8 cellular contexts compared by ENCODE assay signal in the genomic region with DNA sequence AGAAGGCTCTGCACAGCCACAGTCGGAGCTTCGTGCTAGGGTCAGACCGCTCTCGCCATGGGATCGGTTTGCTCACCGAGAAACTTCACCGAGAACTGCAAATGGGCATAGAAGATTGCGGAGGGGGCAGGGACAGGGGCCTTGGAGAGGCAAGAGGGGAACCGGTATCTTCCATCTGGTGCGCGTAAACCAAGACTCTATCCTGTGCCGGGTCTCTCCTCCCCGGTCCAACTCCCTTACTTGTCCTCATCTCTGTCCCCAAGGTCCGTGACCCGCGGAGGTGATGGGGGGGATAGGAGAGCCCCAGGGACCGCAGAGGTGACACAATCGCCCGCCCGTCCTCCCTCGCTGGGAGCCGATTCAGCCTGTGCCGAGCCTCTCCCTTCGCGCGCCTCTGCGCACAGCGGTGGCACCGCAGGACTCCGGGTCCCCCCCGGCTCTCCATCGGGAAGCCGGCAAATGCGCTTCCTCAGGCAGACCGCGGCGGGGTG. TPM values are rescaled to one million over a fixed set of nuclear protein-coding genes. Genes with fewer than 3 reads are reported as not detected.
DNase-seq lines count a peak whose midpoint lies in the region; ATAC-seq and TF ChIP-seq lines count a peak whose summit lies in the region.

No MANE protein-coding gene starts in this region.

- no peaks in the 10 kb centered on the region for H3K9me3 ChIP-seq in breast epithelium

- H3K27me3 ChIP-seq in breast epithelium (no peaks in the 10 kb centered on the region), layer of hippocampus (ENCODE audit: control insufficient read depth, insufficient read depth, low read length) (no peaks in the 10 kb centered on the region)

- TF ChIP-seq POLR2A in breast epithelium (IDR thresholded peaks at IDR 0.05) = no peak

- TF ChIP-seq CTCF in breast epithelium (IDR thresholded peaks at IDR 0.05) = no peak

- no peaks in the 10 kb centered on the region for H3K36me3 ChIP-seq in breast epithelium

- peak; percentile 25 for ATAC-seq in stimulated activated naive CD8-positive, alpha-beta T cell treated with anti-CD3 and anti-CD28 coated beads, Interleukin-15, Interleukin-2, amounts not matched to agents 100 U/mL and 50 U/mL, for 24 hours
- no peak for ATAC-seq in GM18907 (IDR thresholded peaks at IDR 0.05; ENCODE audit: unreplicated experiment)

- TF ChIP-seq EP300 in Ishikawa (IDR thresholded peaks at IDR 0.05; ENCODE audit: borderline replicate concordance) = no peak

- intact Hi-C loops in breast epithelium (cut with DNase I; ENCODE audit: low total_unique reads) = no loop called here

- peak; percentile 72 for DNase-seq in D341Med (ENCODE audit: low spot score)
- no peak for DNase-seq in breast epithelium (ENCODE audit: low spot score in 2 of 2)
- peak; percentile 12 for DNase-seq in stimulated activated naive CD8-positive, alpha-beta T cell treated with anti-CD3 and anti-CD28 coated beads, Interleukin-15, Interleukin-2, amounts not matched to agents 100 U/mL and 50 U/mL, for 24 hours
- DNase-seq in SIG-M5 (lab: John Stamatoyannopoulos, UW) = no peak
- DNase-seq in Kasumi-1 (lab: John Stamatoyannopoulos, UW) = no peak

- H3K4me1 ChIP-seq in breast epithelium = peaks cover 0 to 4% of the 10 kb centered on the region in 2 donors

- H3K4me3 ChIP-seq in breast epithelium = peak overlapping the region; percentile 78 to 83 (median 81)

- TF ChIP-seq RAD21 in Ishikawa (IDR thresholded peaks at IDR 0.05; ENCODE audit: low read depth) = no peak

- H3K27ac ChIP-seq in breast epithelium = peak overlapping the region in 1 of 2 donors; percentile 25
- H3K27ac ChIP-seq in layer of hippocampus (ENCODE audit: low read depth, low read length) = peak overlapping the region; percentile 85

TF ChIP-seq in Ishikawa, 13 proteins besides CTCF, POLR2A, EP300 and RAD21:
- TF ChIP-seq, protein P1, sequence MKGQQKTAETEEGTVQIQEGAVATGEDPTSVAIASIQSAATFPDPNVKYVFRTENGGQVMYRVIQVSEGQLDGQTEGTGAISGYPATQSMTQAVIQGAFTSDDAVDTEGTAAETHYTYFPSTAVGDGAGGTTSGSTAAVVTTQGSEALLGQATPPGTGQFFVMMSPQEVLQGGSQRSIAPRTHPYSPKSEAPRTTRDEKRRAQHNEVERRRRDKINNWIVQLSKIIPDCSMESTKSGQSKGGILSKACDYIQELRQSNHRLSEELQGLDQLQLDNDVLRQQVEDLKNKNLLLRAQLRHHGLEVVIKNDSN (IDR thresholded peaks at IDR 0.05) = no peak
- no peak for TF ChIP-seq TEAD4 (IDR thresholded peaks at IDR 0.05)
- TF ChIP-seq CEBPB (IDR thresholded peaks at IDR 0.05) = peak; percentile 14; the same call in 1 of the 2 replicates
- peak; percentile 22; the same call in 1 of the 2 replicates for TF ChIP-seq TAF1 (IDR thresholded peaks at IDR 0.05; ENCODE audit: low read depth)
- TF ChIP-seq, protein P2, sequence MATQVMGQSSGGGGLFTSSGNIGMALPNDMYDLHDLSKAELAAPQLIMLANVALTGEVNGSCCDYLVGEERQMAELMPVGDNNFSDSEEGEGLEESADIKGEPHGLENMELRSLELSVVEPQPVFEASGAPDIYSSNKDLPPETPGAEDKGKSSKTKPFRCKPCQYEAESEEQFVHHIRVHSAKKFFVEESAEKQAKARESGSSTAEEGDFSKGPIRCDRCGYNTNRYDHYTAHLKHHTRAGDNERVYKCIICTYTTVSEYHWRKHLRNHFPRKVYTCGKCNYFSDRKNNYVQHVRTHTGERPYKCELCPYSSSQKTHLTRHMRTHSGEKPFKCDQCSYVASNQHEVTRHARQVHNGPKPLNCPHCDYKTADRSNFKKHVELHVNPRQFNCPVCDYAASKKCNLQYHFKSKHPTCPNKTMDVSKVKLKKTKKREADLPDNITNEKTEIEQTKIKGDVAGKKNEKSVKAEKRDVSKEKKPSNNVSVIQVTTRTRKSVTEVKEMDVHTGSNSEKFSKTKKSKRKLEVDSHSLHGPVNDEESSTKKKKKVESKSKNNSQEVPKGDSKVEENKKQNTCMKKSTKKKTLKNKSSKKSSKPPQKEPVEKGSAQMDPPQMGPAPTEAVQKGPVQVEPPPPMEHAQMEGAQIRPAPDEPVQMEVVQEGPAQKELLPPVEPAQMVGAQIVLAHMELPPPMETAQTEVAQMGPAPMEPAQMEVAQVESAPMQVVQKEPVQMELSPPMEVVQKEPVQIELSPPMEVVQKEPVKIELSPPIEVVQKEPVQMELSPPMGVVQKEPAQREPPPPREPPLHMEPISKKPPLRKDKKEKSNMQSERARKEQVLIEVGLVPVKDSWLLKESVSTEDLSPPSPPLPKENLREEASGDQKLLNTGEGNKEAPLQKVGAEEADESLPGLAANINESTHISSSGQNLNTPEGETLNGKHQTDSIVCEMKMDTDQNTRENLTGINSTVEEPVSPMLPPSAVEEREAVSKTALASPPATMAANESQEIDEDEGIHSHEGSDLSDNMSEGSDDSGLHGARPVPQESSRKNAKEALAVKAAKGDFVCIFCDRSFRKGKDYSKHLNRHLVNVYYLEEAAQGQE (IDR thresholded peaks at IDR 0.05; ENCODE audit: low read depth) = no peak
- TF ChIP-seq NFIC (IDR thresholded peaks at IDR 0.05) = 0 out of 2 replicates have a peak, but pooled peaks have one; percentile 31

RNA-seq across cellular contexts. Expression of a gene that starts 1.0 kb away (rescaled TPM):
- 10 to 100 TPM in 2 of 3 donors, 1 to 10 TPM in 1; 9.8 to 17.0 (median 14.7) TPM for total RNA-seq in breast epithelium

Comparison
In these comparisons a context has a peak if more than half of its experiments do, and no peak if none do; other contexts are left out.
1. DNase-seq: peak in D341Med (single experiment) and stimulated activated naive CD8-positive, alpha-beta T cell treated with anti-CD3 and anti-CD28 coated beads, Interleukin-15, Interleukin-2, amounts not matched to agents 100 U/mL and 50 U/mL, for 24 hours (single experiment); none in breast epithelium (0 of 2), SIG-M5 (single experiment) and Kasumi-1 (0 of 2).